In genomic region chr6:160063771-160064413, GRCh38 we compare ENCODE assay signal across 16 cellular contexts. TPM values are rescaled to one million over a fixed set of nuclear protein-coding genes. Genes with fewer than 3 reads are reported as not detected.
DNase-seq lines count a peak whose midpoint lies in the region; ATAC-seq, FAIRE-seq and TF ChIP-seq lines count a peak whose summit lies in the region.
"Had no signal": no experiment of that assay in that cellular context is flagged by ENCODE, and none has a peak within 500 bp of the region (broad histone marks: within the 10 kb centered on the region; RNA-seq: fewer than 3 reads in every experiment).

No MANE protein-coding gene starts in this region.

- H3K79me2 ChIP-seq in HepG2 (ENCODE audit: insufficient read depth, low read length) (no peaks in the 10 kb centered on the region), trophoblast cell (ENCODE audit: control insufficient read depth, insufficient read depth, low read length, poor library complexity) (no peaks in the 10 kb centered on the region)

- no peak overlapping the region for H3K9ac ChIP-seq in liver (ENCODE audit: low read depth in 1 of 2, low read length in 2 of 2)
- H3K9ac ChIP-seq in HepG2 (ENCODE audit: insufficient read depth, low read depth, low read length) = no peak overlapping the region
- no peak overlapping the region for H3K9ac ChIP-seq in trophoblast cell (ENCODE audit: low read length)
- no peak overlapping the region for H3K9ac ChIP-seq in mesenchymal stem cell (ENCODE audit: low read length)
- H3K9ac ChIP-seq: BLaER1 had no signal

- DNase-seq in HepG2 (ENCODE audit: low spot score) (no peak), endothelial cell (ENCODE audit: low spot score) (no peak), trophoblast cell (peak; percentile 96 to 98), type B pancreatic cell (ENCODE audit: extremely low spot score, unreplicated experiment) (no peak), GF-D8 (lab: John Stamatoyannopoulos, UW) (no peak), body of pancreas (no peak), mesenchymal stem cell (no peak)
- DNase-seq: AML-193; CD4-positive, CD25-positive, alpha-beta regulatory T cell had no signal

- no peak overlapping the region for H3K23ac ChIP-seq in trophoblast cell (ENCODE audit: low read length)
- H3K23ac ChIP-seq in mesenchymal stem cell (ENCODE audit: low read length in 2 of 2) = no peak overlapping the region

- peak overlapping the region; percentile 91 to 93 for H3K27ac ChIP-seq in liver (ENCODE audit: low read depth in 1 of 2, low read length in 2 of 2)
- H3K27ac ChIP-seq in HepG2 (ENCODE audit: extremely low read length, insufficient read depth, low read length) = no peak overlapping the region
- no peak overlapping the region for H3K27ac ChIP-seq in trophoblast cell (ENCODE audit: low read depth, low read length)
- no peak overlapping the region for H3K27ac ChIP-seq in body of pancreas
- no peak overlapping the region for H3K27ac ChIP-seq in mesenchymal stem cell (ENCODE audit: low read length, poor library complexity, severe bottlenecking)
- H3K27ac ChIP-seq: 22Rv1, BLaER1 had no signal

- FAIRE-seq in HepG2 (lab: Jason Lieb, UNC) = no peak
- FAIRE-seq: GM12878, GM18507, H1 had no signal

- no peaks in the 10 kb centered on the region for H4K20me1 ChIP-seq in HepG2 (ENCODE audit: insufficient read depth, low read length)

- H4K91ac ChIP-seq in trophoblast cell (ENCODE audit: low read depth, low read length) = no peak overlapping the region
- no peak overlapping the region for H4K91ac ChIP-seq in mesenchymal stem cell (ENCODE audit: low read length)

- H3K36me3 Mint-ChIP-seq in endothelial cell (ENCODE audit: low read depth, unreplicated experiment) (peaks cover 70% of the 10 kb centered on the region), type B pancreatic cell (peaks cover 47% of the 10 kb centered on the region)

- H2BK12ac ChIP-seq in trophoblast cell (ENCODE audit: low read length) = no peak overlapping the region
- no peak overlapping the region for H2BK12ac ChIP-seq in mesenchymal stem cell (ENCODE audit: low read length in 2 of 2)

- H2BK15ac ChIP-seq in mesenchymal stem cell (ENCODE audit: low read depth, poor library complexity, severe bottlenecking) = no peak overlapping the region

- H3K18ac ChIP-seq in trophoblast cell (ENCODE audit: low read length) (no peak overlapping the region), mesenchymal stem cell (ENCODE audit: low read depth in 1 of 2, low read length in 2 of 2) (no peak overlapping the region)

- no peak overlapping the region for H2BK5ac ChIP-seq in trophoblast cell (ENCODE audit: low read depth, low read length, poor library complexity)
- no peak overlapping the region for H2BK5ac ChIP-seq in mesenchymal stem cell (ENCODE audit: low read depth, low read length, poor library complexity, severe bottlenecking)

- H2BK120ac ChIP-seq in trophoblast cell (ENCODE audit: insufficient read depth, low read length, poor library complexity) (no peak overlapping the region), mesenchymal stem cell (ENCODE audit: low read depth, low read length) (no peak overlapping the region)

- H3K4ac ChIP-seq in trophoblast cell (ENCODE audit: low read depth, low read length) (no peak overlapping the region), mesenchymal stem cell (ENCODE audit: low read depth in 1 of 2, low read length in 2 of 2) (no peak overlapping the region)

- H4K12ac ChIP-seq in trophoblast cell (ENCODE audit: low read depth, low read length) = no peak overlapping the region

- H3K27me3 ChIP-seq in liver (ENCODE audit: control insufficient read depth in 4 of 4, insufficient read depth in 4 of 4, low read length in 3 of 4) (no peaks in the 10 kb centered on the region), HepG2 (ENCODE audit: control insufficient read depth in 1 of 2, insufficient read depth in 2 of 2, low read length in 2 of 2) (no peaks in the 10 kb centered on the region), trophoblast cell (ENCODE audit: insufficient read depth, low read length) (no peaks in the 10 kb centered on the region), body of pancreas (no peaks in the 10 kb centered on the region), mesenchymal stem cell (ENCODE audit: control insufficient read depth in 1 of 2, insufficient read depth in 1 of 2, low read length in 2 of 2) (no peaks in the 10 kb centered on the region)
- H3K27me3 ChIP-seq: BLaER1 had no signal

- BruUV-seq in HepG2 (replicated peaks; lab: Mats Ljungman, UMichigan) = no TSS peak

- no peaks in the 10 kb centered on the region for H3K4me1 Mint-ChIP-seq in endothelial cell (ENCODE audit: unreplicated experiment)
- no peaks in the 10 kb centered on the region for H3K4me1 Mint-ChIP-seq in type B pancreatic cell (ENCODE audit: unreplicated experiment)

- intact Hi-C loops in HepG2 (cut with micrococcal nuclease; ENCODE audit: unreplicated experiment) (no loop called here), body of pancreas (cut with DNase I) (no loop called here)

- POLR2A ChIA-PET in HepG2 (lab: Yijun Ruan, JAX) = no interaction called here

- H3K27ac Mint-ChIP-seq in endothelial cell (ENCODE audit: unreplicated experiment) = no peak overlapping the region
- H3K27ac Mint-ChIP-seq in type B pancreatic cell = peak overlapping the region; percentile 11
- H3K27ac Mint-ChIP-seq: CD4-positive, CD25-positive, alpha-beta regulatory T cell had no signal

- H2AK5ac ChIP-seq in trophoblast cell (ENCODE audit: low read length) (no peak overlapping the region), mesenchymal stem cell (ENCODE audit: low read length, severe bottlenecking) (no peak overlapping the region)

- no peak for TF ChIP-seq CTCF in liver (IDR thresholded peaks at IDR 0.05; ENCODE audit: low read depth, low read length, missing input control)
- TF ChIP-seq CTCF in HepG2 (CRISPR knock-in tag; IDR thresholded peaks at IDR 0.05) = no peak
- TF ChIP-seq CTCF in endothelial cell (IDR thresholded peaks at IDR 0.05; ENCODE audit: unreplicated experiment) = no peak
- no peak for TF ChIP-seq CTCF in type B pancreatic cell (conservative IDR thresholded peaks at IDR 0.05)
- TF ChIP-seq CTCF in body of pancreas (IDR thresholded peaks at IDR 0.05) = no peak

- TF ChIP-seq POLR2A in HepG2 (IDR thresholded peaks at IDR 0.05; ENCODE audit: insufficient read depth in 1 of 2, low read depth in 2 of 2, low read length in 2 of 2) = no peak
- no peak for TF ChIP-seq POLR2A in body of pancreas (IDR thresholded peaks at IDR 0.05)

- H3K4me2 ChIP-seq in HepG2 (ENCODE audit: low read depth, low read length) = no peak overlapping the region
- H3K4me2 ChIP-seq in trophoblast cell (ENCODE audit: low read length) = no peak overlapping the region
- no peak overlapping the region for H3K4me2 ChIP-seq in mesenchymal stem cell (ENCODE audit: low read length, poor library complexity, severe bottlenecking)
- H3K4me2 ChIP-seq: BLaER1 had no signal

- no peak overlapping the region for H3K14ac ChIP-seq in trophoblast cell (ENCODE audit: low read length)
- H3K14ac ChIP-seq in mesenchymal stem cell (ENCODE audit: low read length in 2 of 2) = no peak overlapping the region

- in situ Hi-C loops in HepG2 (cut with HindIII; ENCODE audit: extremely low pct_ligation_motif_present, low pct_unique_long_range_greater_than_20kb) = no loop called here

- H3K4me1 ChIP-seq in liver (ENCODE audit: control insufficient read depth in 4 of 4, insufficient read depth in 4 of 4, low read length in 3 of 4) (peaks cover 5 to 27% (median 12%) of the 10 kb centered on the region in 4 donors), HepG2 (ENCODE audit: insufficient read depth, low read length) (peaks cover 20% of the 10 kb centered on the region), trophoblast cell (ENCODE audit: control insufficient read depth in 1 of 2, insufficient read depth in 2 of 2, low read length in 2 of 2) (no peaks in the 10 kb centered on the region), body of pancreas (peaks cover 3% of the 10 kb centered on the region), mesenchymal stem cell (ENCODE audit: control insufficient read depth, insufficient read depth, low read depth, low read length) (no peaks in the 10 kb centered on the region)
- H3K4me1 ChIP-seq: HAP-1 had no signal

- peak overlapping the region; percentile 35 for H3K4me3 Mint-ChIP-seq in endothelial cell (ENCODE audit: unreplicated experiment)
- no peak overlapping the region for H3K4me3 Mint-ChIP-seq in type B pancreatic cell
- H3K4me3 Mint-ChIP-seq: CD4-positive, CD25-positive, alpha-beta regulatory T cell had no signal

- peaks cover 11% of the 10 kb centered on the region for H3K27me3 Mint-ChIP-seq in endothelial cell (ENCODE audit: unreplicated experiment)
- no peaks in the 10 kb centered on the region for H3K27me3 Mint-ChIP-seq in type B pancreatic cell
- H3K27me3 Mint-ChIP-seq: CD4-positive, CD25-positive, alpha-beta regulatory T cell had no signal

- TF ChIP-seq EP300 in HepG2 (IDR thresholded peaks at IDR 0.05; ENCODE audit: low read depth in 2 of 2, low read length in 2 of 2) (no peak), HepG2 (CRISPR knock-in tag; IDR thresholded peaks at IDR 0.05; ENCODE audit: borderline replicate concordance) (no peak)

- H3K4me3 ChIP-seq in liver (ENCODE audit: low read depth in 1 of 3, low read length in 3 of 3) (no peak overlapping the region), HepG2 (replicated peaks in 1 of 3; ENCODE audit: insufficient read depth in 1 of 3, low read depth in 2 of 3, low read length in 3 of 3) (no peak overlapping the region), trophoblast cell (ENCODE audit: low read depth, low read length) (no peak overlapping the region), body of pancreas (no peak overlapping the region), mesenchymal stem cell (ENCODE audit: insufficient read depth in 1 of 2, low read depth in 1 of 2, low read length in 2 of 2) (no peak overlapping the region)
- H3K4me3 ChIP-seq: BLaER1, GM12878, HAP-1 had no signal

- CTCF ChIA-PET in HepG2 (lab: Yijun Ruan, JAX; ENCODE audit: low intra/inter-chr PET ratio, low total read pairs) = no interaction called here

- no peak for ATAC-seq in HepG2
- ATAC-seq in body of pancreas = no peak
- ATAC-seq: GM12878 had no signal

- no peak overlapping the region for H2AFZ ChIP-seq in HepG2 (ENCODE audit: low read length)
- H2AFZ ChIP-seq in trophoblast cell (ENCODE audit: insufficient read depth, low read length, poor library complexity) = no peak overlapping the region
- no peak overlapping the region for H2AFZ ChIP-seq in mesenchymal stem cell (ENCODE audit: low read depth, low read length)

- H3K79me1 ChIP-seq in trophoblast cell (ENCODE audit: low read length) = no peaks in the 10 kb centered on the region
- peaks cover 38% of the 10 kb centered on the region for H3K79me1 ChIP-seq in mesenchymal stem cell (replicated peaks; ENCODE audit: low read length, poor library complexity, severe bottlenecking)

- H3K9me3 Mint-ChIP-seq in endothelial cell (ENCODE audit: unreplicated experiment) (no peaks in the 10 kb centered on the region), type B pancreatic cell (no peaks in the 10 kb centered on the region)
- H3K9me3 Mint-ChIP-seq: CD4-positive, CD25-positive, alpha-beta regulatory T cell had no signal

- H4K8ac ChIP-seq in trophoblast cell (ENCODE audit: low read depth, low read length) (no peak overlapping the region), mesenchymal stem cell (ENCODE audit: low read length) (no peak overlapping the region)

- H3K36me3 ChIP-seq in liver (ENCODE audit: control insufficient read depth in 4 of 4, insufficient read depth in 3 of 4, low read depth in 1 of 4, low read length in 3 of 4) (peaks cover 14 to 55% (median 48%) of the 10 kb centered on the region in 4 donors), HepG2 (replicated peaks in 1 of 2; ENCODE audit: control insufficient read depth in 1 of 2, insufficient read depth in 2 of 2, low read length in 2 of 2) (peaks cover 54 to 87% of the 10 kb centered on the region in 2 experiments), trophoblast cell (ENCODE audit: control insufficient read depth in 1 of 2, insufficient read depth in 2 of 2, low read length in 2 of 2) (peaks cover 61 to 71% of the 10 kb centered on the region in 2 experiments), body of pancreas (replicated peaks in 1 of 2; ENCODE audit: insufficient read depth in 1 of 2, low read depth in 2 of 2) (peaks cover 4 to 56% of the 10 kb centered on the region in 2 donors), mesenchymal stem cell (ENCODE audit: control insufficient read depth in 1 of 2, insufficient read depth in 2 of 2, low read depth in 1 of 2, low read length in 2 of 2) (peaks cover 68 to 88% of the 10 kb centered on the region in 2 experiments)

- TF ChIP-seq RAD21 in liver (IDR thresholded peaks at IDR 0.05) (no peak), HepG2 (CRISPR knock-in tag; IDR thresholded peaks at IDR 0.05) (no peak)

- 92% methylated on average over 8 of the region's 8 CpGs for WGBS in liver
- 95% methylated on average over 8 of the region's 8 CpGs for WGBS in HepG2 (ENCODE audit: low lambda C conversion rate)
- WGBS in trophoblast cell (ENCODE audit: extremely low coverage, insufficient coverage, insufficient read length) = no CpG with 5 or more reads among the region's 8 CpGs
- 85 to 87% methylated on average over 7 to 8 of the region's 8 CpGs for WGBS in body of pancreas, 2 donors
- 91% methylated on average over 8 of the region's 8 CpGs for WGBS in mesenchymal stem cell

- no peaks in the 10 kb centered on the region for H3K9me3 ChIP-seq in liver (ENCODE audit: control insufficient read depth in 4 of 4, low read length in 3 of 4)
- no peaks in the 10 kb centered on the region for H3K9me3 ChIP-seq in HepG2 (ENCODE audit: low read length)
- H3K9me3 ChIP-seq in trophoblast cell (ENCODE audit: insufficient read depth, low read depth, low read length) = peaks cover 1% of the 10 kb centered on the region
- no peaks in the 10 kb centered on the region for H3K9me3 ChIP-seq in body of pancreas
- no peaks in the 10 kb centered on the region for H3K9me3 ChIP-seq in mesenchymal stem cell (ENCODE audit: control insufficient read depth, low read length)
- H3K9me3 ChIP-seq: BLaER1, HAP-1 had no signal

RNA-seq across cellular contexts. Expression of gene SLC22A1, which starts 57.7 kb away (rescaled TPM):
- total RNA-seq in liver (100 to 1,000 TPM in 1 of 2 donors, under 1 TPM in 1; 0.79 to 407 TPM), HepG2 (2016; rRNA removed; fragmentation: Illumina TruSeq; extraction: Trizol) (0.32 and 0.80 TPM in 2 replicates), endothelial cell (ENCODE audit: unreplicated experiment) (2.7 TPM), type B pancreatic cell (ENCODE audit: low replicate concordance) (1.2 and 3.0 TPM in 2 replicates), body of pancreas (under 1 TPM; 0.26 to 0.33 TPM)
- polyA plus RNA-seq in liver (1,000 to 10,000 TPM in 1 of 2 donors, 100 to 1,000 TPM in 1; 471 to 1,107 TPM), HepG2 (2011; rRNA removed) (0.82 and 0.87 TPM in 2 replicates)
- 0.71 and 0.81 TPM in 2 replicates for total RNA-seq in HepG2 (2016; cell fraction: cytosol; rRNA removed; fragmentation: Illumina TruSeq; extraction: Trizol; ENCODE audit: low read depth)
- total RNA-seq in HepG2 (2016; cell fraction: insoluble cytoplasmic fraction; rRNA removed; fragmentation: Illumina TruSeq; extraction: Trizol) = 1.5 and 1.6 TPM in 2 replicates
- 1.0 and 1.9 TPM in 2 replicates for total RNA-seq in HepG2 (2016; cell fraction: membrane; rRNA removed; fragmentation: Illumina TruSeq; extraction: Trizol)
- total RNA-seq in HepG2 (2016; cell fraction: nucleus; rRNA removed; fragmentation: Illumina TruSeq; extraction: Trizol) = 3.6 and 3.7 TPM in 2 replicates
- 0.32 and 0.38 TPM in 2 replicates for polyA plus RNA-seq in HepG2 (2011; cell fraction: cytosol; rRNA removed)
- 3.3 and 4.4 TPM in 2 replicates for polyA plus RNA-seq in HepG2 (2011; cell fraction: nucleus; rRNA removed)
- polyA plus RNA-seq in HepG2 (2012) = 0.80 and 2.9 TPM in 2 replicates
- 0.35 and 1.7 TPM in 2 replicates for polyA plus RNA-seq in HepG2 (2016; cell fraction: cytosol; fragmentation: Illumina TruSeq; extraction: Trizol; ENCODE audit: low read depth)
- polyA plus RNA-seq in HepG2 (2016; cell fraction: insoluble cytoplasmic fraction; fragmentation: Illumina TruSeq; extraction: Trizol; ENCODE audit: low read depth) = 0.33 and 1.2 TPM in 2 replicates
- 0.64 and 1.2 TPM in 2 replicates for polyA plus RNA-seq in HepG2 (2016; cell fraction: membrane; fragmentation: Illumina TruSeq; extraction: Trizol; ENCODE audit: low read depth)
- polyA plus RNA-seq in HepG2 (2016; cell fraction: nucleus; fragmentation: Illumina TruSeq; extraction: Trizol; ENCODE audit: insufficient read depth, low read depth) = 4.3 and 5.2 TPM in 2 replicates
- 1.3 and 7.3 TPM in 2 replicates for polyA minus RNA-seq in HepG2 (2011; rRNA and poly(A)+ RNA removed; ENCODE audit: low replicate concordance)
- polyA minus RNA-seq in HepG2 (2011; cell fraction: cytosol; rRNA and poly(A)+ RNA removed) = 0.40 TPM in 1 of 2 replicates, not detected in the other
- polyA minus RNA-seq in HepG2 (2011; cell fraction: nucleus; rRNA and poly(A)+ RNA removed) = 7.7 and 8.6 TPM in 2 replicates
- 1.1 and 1.2 TPM in 2 replicates for polyA plus RNA-seq in trophoblast cell (2013)
- 2.2 TPM for polyA plus RNA-seq in mesenchymal stem cell (2013, experiment 1 of 2)
- 2.0 TPM for polyA plus RNA-seq in mesenchymal stem cell (2013, experiment 2 of 2)
- polyA plus RNA-seq: CD4-positive, CD25-positive, alpha-beta regulatory T cell had no signal

Comparison
In these comparisons a context has a peak if more than half of its experiments do, and no peak if none do; other contexts are left out.
1. H3K27ac ChIP-seq: peak in liver (2 of 2); none in HepG2 (single experiment), trophoblast cell (single experiment), body of pancreas (0 of 4) and mesenchymal stem cell (single experiment).
2. DNase-seq: peak in trophoblast cell (2 of 2); none in HepG2 (single experiment), endothelial cell (single experiment), type B pancreatic cell (single experiment), GF-D8 (single experiment), body of pancreas (0 of 4) and mesenchymal stem cell (single experiment).